In genomic region chr17:60248618-60249516, GRCh38 we compare ENCODE assay signal across 16 cellular contexts.
DNase-seq lines count a peak whose midpoint lies in the region; ATAC-seq and TF ChIP-seq lines count a peak whose summit lies in the region.
"Had no signal": no experiment of that assay in that cellular context is flagged by ENCODE, and none has a peak within 500 bp of the region (broad histone marks: within the 10 kb centered on the region; RNA-seq: fewer than 3 reads in every experiment).

No MANE protein-coding gene starts in this region.

- intact Hi-C loops in PC-3 (cut with micrococcal nuclease) = no loop called here

- no peak overlapping the region for H3K9ac ChIP-seq in PC-3 (ENCODE audit: low read length)

- POLR2A ChIA-PET in PC-3 (lab: Charles Lee; ENCODE audit: unreplicated experiment) = interaction anchor here (0.7 kb wide), 1 partner anchor 148 kb away, joined by 5 read pairs; no protein-coding TSS in a partner anchor

- peaks cover 27% of the 10 kb centered on the region for H3K36me3 ChIP-seq in PC-3 (ENCODE audit: low read depth, low read length)

- TF ChIP-seq CTCF in PC-3 (conservative IDR thresholded peaks at IDR 0.05; ENCODE audit: low read depth, low read length) = no peak

- H2AFZ ChIP-seq in PC-3 (ENCODE audit: low read length) = no peak overlapping the region

- CTCF ChIA-PET in PC-3 (lab: Charles Lee) = interaction anchor here (0.6 kb wide), 1 partner anchor 17 kb away, joined by 3 read pairs; no protein-coding TSS in a partner anchor

- no peak for DNase-seq in PC-3
- peak; percentile 6 for DNase-seq in left kidney (ENCODE audit: low read depth, low spot score)
- DNase-seq in superior temporal gyrus (ENCODE audit: extremely low spot score) = peak; percentile 42
- no peak for DNase-seq in NCI-H1694 treated with DMSO at 0.1 percent for 48 hours (lab: John Stamatoyannopoulos, UW)
- DNase-seq in NCI-H1092 treated with DMSO at 0.1 percent for 48 hours (lab: John Stamatoyannopoulos, UW) = no peak
- DNase-seq: activated CD4-positive, CD25-positive, alpha-beta regulatory T cell treated with anti-CD3 and anti-CD28 coated beads, Interleukin-2, amount 50 U/mL, for 72 hours; activated CD8-positive, alpha-beta memory T cell treated with anti-CD3 and anti-CD28 coated beads, Interleukin-2, amount 10 ng/mL, durations not matched to agents 7 days and 5 days; adrenal gland; Caco-2; erythroblast; HFFc6; NCI-H187; sigmoid colon; stimulated activated CD4-positive, alpha-beta T cell treated with anti-CD3 and anti-CD28 coated beads, Interleukin-2, amount 100 ng/mL, for 24 hours had no signal

- no peaks in the 10 kb centered on the region for H3K4me1 ChIP-seq in PC-3 (ENCODE audit: insufficient read depth, low read length)
- H3K4me1 ChIP-seq: adrenal gland, Caco-2, sigmoid colon had no signal

- no peak overlapping the region for H3K4me2 ChIP-seq in PC-3 (ENCODE audit: low read length)

- H3K79me2 ChIP-seq in PC-3 (ENCODE audit: low read length) = no peaks in the 10 kb centered on the region

- H3K27ac ChIP-seq in PC-3 (ENCODE audit: low read length) (no peak overlapping the region), cingulate gyrus (ENCODE audit: low read depth, low read length) (peak overlapping the region; percentile 76)
- H3K27ac ChIP-seq: adrenal gland, sigmoid colon had no signal

- no peaks in the 10 kb centered on the region for H4K20me1 ChIP-seq in PC-3 (ENCODE audit: low read length)

- ATAC-seq in PC-3 (peak; percentile 13; the same call in 1 of the 2 replicates), HG03521 (IDR thresholded peaks at IDR 0.05; ENCODE audit: unreplicated experiment) (no peak)
- ATAC-seq: activated CD8-positive, alpha-beta memory T cell treated with anti-CD3 and anti-CD28 coated beads, Interleukin-2, amount 10 ng/mL, durations not matched to agents 7 days and 5 days had no signal

- BruUV-seq in PC-3 (replicated peaks; lab: Mats Ljungman, UMichigan) = no TSS peak

- no peaks in the 10 kb centered on the region for H3K27me3 ChIP-seq in PC-3 (ENCODE audit: low read length)
- H3K27me3 ChIP-seq: adrenal gland, sigmoid colon had no signal

- H3K9me2 ChIP-seq in PC-3 (replicated peaks; ENCODE audit: low read length) = no peaks in the 10 kb centered on the region

- no peaks in the 10 kb centered on the region for H3F3A ChIP-seq in PC-3 (ENCODE audit: low read length, unreplicated experiment)

- H3K4me3 ChIP-seq in PC-3 (ENCODE audit: low read length) = no peak overlapping the region
- H3K4me3 ChIP-seq: adrenal gland, sigmoid colon had no signal

- no peaks in the 10 kb centered on the region for H3K9me3 ChIP-seq in PC-3 (ENCODE audit: low read length)
- H3K9me3 ChIP-seq: adrenal gland, sigmoid colon had no signal

Comparison
In these comparisons a context has a peak if more than half of its experiments do, and no peak if none do; other contexts are left out.
1. DNase-seq: peak in left kidney (single experiment) and superior temporal gyrus (single experiment); none in PC-3 (single experiment), NCI-H1694 treated with DMSO at 0.1 percent for 48 hours (single experiment) and NCI-H1092 treated with DMSO at 0.1 percent for 48 hours (single experiment).